Comparison of ENCODE assay signal across 16 cellular contexts in genomic region chr7:142461437-142461836, GRCh38.
DNase-seq lines count a peak whose midpoint lies in the region; ATAC-seq and TF ChIP-seq lines count a peak whose summit lies in the region.
"Had no signal": no experiment of that assay in that cellular context is flagged by ENCODE, and none has a peak within 500 bp of the region (broad histone marks: within the 10 kb centered on the region; RNA-seq: fewer than 3 reads in every experiment).

No MANE protein-coding gene starts in this region.

- TF ChIP-seq CTCF in fibroblast of mammary gland (conservative IDR thresholded peaks at IDR 0.05; ENCODE audit: control insufficient read depth, insufficient read depth, low read depth, low read length) (no peak), GM13977 (IDR thresholded peaks at IDR 0.05; ENCODE audit: extremely low read depth, insufficient read depth, missing control alignments) (no peak)

- in situ Hi-C loops in GM13977 (cut with MboI; ENCODE audit: low pct_unique_long_range_greater_than_20kb, low sequenced_read_pairs, unreplicated experiment): no loop called here

- ATAC-seq in stimulated activated naive CD8-positive, alpha-beta T cell treated with anti-CD3 and anti-CD28 coated beads, Interleukin-15, Interleukin-2, amounts not matched to agents 100 U/mL and 50 U/mL, for 24 hours: no peak
- ATAC-seq: K562; stimulated activated memory B cell treated with anti-CD40 and anti-IgM and Interleukin-4, amounts not matched to agents 10 μg/mL and 1 μg/mL and 100 μg/mL, for 72 hours had no signal

- H3K4me3 ChIP-seq in fibroblast of mammary gland (ENCODE audit: control insufficient read depth, low read depth, low read length): no peak overlapping the region
- H3K4me3 ChIP-seq: K562 had no signal

- no peak for DNase-seq in stimulated activated naive CD8-positive, alpha-beta T cell treated with anti-CD3 and anti-CD28 coated beads, Interleukin-15, Interleukin-2, amounts not matched to agents 100 U/mL and 50 U/mL, for 24 hours
- DNase-seq in activated T-helper 1 cell treated with anti-CD3 and anti-CD28 coated beads, Interleukin-12 subunit alpha, Interleukin-12 subunit beta, Interleukin-2, Interleukin-4 antibody, amounts not matched to agents 30 ng/mL and 10 ng/mL and 1 ng/mL, durations not matched to agents 14 hours and 24 hours and 36 hours (ENCODE audit: low spot score): no peak
- DNase-seq in fibroblast of mammary gland (ENCODE audit: low read depth) (peak; percentile 92), stromal cell of bone marrow (ENCODE audit: low read depth) (peak; percentile 83), NOMO-1 treated with DMSO at 0.1 percent for 48 hours (lab: John Stamatoyannopoulos, UW; ENCODE audit: unreplicated experiment) (no peak), UCSD-AML1 (lab: John Stamatoyannopoulos, UW; ENCODE audit: unreplicated experiment) (no peak), GM13977 (ENCODE audit: low spot score) (no peak)
- DNase-seq: activated CD4-positive, alpha-beta T cell treated with anti-CD3 and anti-CD28 coated beads, Interleukin-2, amount 50 U/mL, for 1 hour; effector CD4-positive, alpha-beta T cell; stimulated activated CD4-positive, alpha-beta T cell treated with anti-CD3 and anti-CD28 coated beads, Interleukin-2, amount 100 ng/mL, for 24 hours; SW 1271 had no signal

- H3K36me3 Mint-ChIP-seq in stimulated activated naive CD8-positive, alpha-beta T cell treated with anti-CD3 and anti-CD28 coated beads, Interleukin-15, Interleukin-2, amounts not matched to agents 100 ng/mL and 50 ng/mL, for 24 hours (ENCODE audit: low read depth): no peaks in the 10 kb centered on the region
- H3K36me3 Mint-ChIP-seq in activated T-helper 1 cell treated with anti-CD3 and anti-CD28 coated beads, Interleukin-12 subunit alpha, Interleukin-12 subunit beta, Interleukin-2, Interleukin-4 antibody, amounts not matched to agents 30 ng/mL and 10 ng/mL and 1 ng/mL, durations not matched to agents 14 hours and 24 hours and 36 hours (ENCODE audit: low read depth): no peaks in the 10 kb centered on the region
- H3K36me3 Mint-ChIP-seq: memory B cell; stimulated activated memory B cell treated with anti-CD40 and anti-IgM and Interleukin-4, amounts not matched to agents 10 μg/mL and 1 μg/mL and 100 μg/mL, for 72 hours had no signal

- H3K4me1 Mint-ChIP-seq in stimulated activated naive CD8-positive, alpha-beta T cell treated with anti-CD3 and anti-CD28 coated beads, Interleukin-15, Interleukin-2, amounts not matched to agents 100 ng/mL and 50 ng/mL, for 24 hours (ENCODE audit: low read depth): peaks cover 43% of the 10 kb centered on the region
- peaks cover 44% of the 10 kb centered on the region for H3K4me1 Mint-ChIP-seq in activated T-helper 1 cell treated with anti-CD3 and anti-CD28 coated beads, Interleukin-12 subunit alpha, Interleukin-12 subunit beta, Interleukin-2, Interleukin-4 antibody, amounts not matched to agents 30 ng/mL and 10 ng/mL and 1 ng/mL, durations not matched to agents 14 hours and 24 hours and 36 hours (ENCODE audit: low read depth)
- H3K4me1 Mint-ChIP-seq: B cell had no signal

- peak overlapping the region; percentile 4 for H3K4me3 Mint-ChIP-seq in stimulated activated naive CD8-positive, alpha-beta T cell treated with anti-CD3 and anti-CD28 coated beads, Interleukin-15, Interleukin-2, amounts not matched to agents 100 ng/mL and 50 ng/mL, for 24 hours
- peak overlapping the region; percentile 58 for H3K4me3 Mint-ChIP-seq in activated T-helper 1 cell treated with anti-CD3 and anti-CD28 coated beads, Interleukin-12 subunit alpha, Interleukin-12 subunit beta, Interleukin-2, Interleukin-4 antibody, amounts not matched to agents 30 ng/mL and 10 ng/mL and 1 ng/mL, durations not matched to agents 14 hours and 24 hours and 36 hours
- H3K4me3 Mint-ChIP-seq: B cell; memory B cell; stimulated activated memory B cell treated with anti-CD40 and anti-IgM and Interleukin-4, amounts not matched to agents 10 μg/mL and 1 μg/mL and 100 μg/mL, for 72 hours had no signal

- peak overlapping the region; percentile 70 for H3K27ac Mint-ChIP-seq in stimulated activated naive CD8-positive, alpha-beta T cell treated with anti-CD3 and anti-CD28 coated beads, Interleukin-15, Interleukin-2, amounts not matched to agents 100 ng/mL and 50 ng/mL, for 24 hours
- H3K27ac Mint-ChIP-seq in activated T-helper 1 cell treated with anti-CD3 and anti-CD28 coated beads, Interleukin-12 subunit alpha, Interleukin-12 subunit beta, Interleukin-2, Interleukin-4 antibody, amounts not matched to agents 30 ng/mL and 10 ng/mL and 1 ng/mL, durations not matched to agents 14 hours and 24 hours and 36 hours: no peak overlapping the region
- H3K27ac Mint-ChIP-seq: B cell; memory B cell; stimulated activated memory B cell treated with anti-CD40 and anti-IgM and Interleukin-4, amounts not matched to agents 10 μg/mL and 1 μg/mL and 100 μg/mL, for 72 hours had no signal

- H3K27me3 Mint-ChIP-seq in stimulated activated naive CD8-positive, alpha-beta T cell treated with anti-CD3 and anti-CD28 coated beads, Interleukin-15, Interleukin-2, amounts not matched to agents 100 ng/mL and 50 ng/mL, for 24 hours: no peaks in the 10 kb centered on the region
- H3K27me3 Mint-ChIP-seq in activated T-helper 1 cell treated with anti-CD3 and anti-CD28 coated beads, Interleukin-12 subunit alpha, Interleukin-12 subunit beta, Interleukin-2, Interleukin-4 antibody, amounts not matched to agents 30 ng/mL and 10 ng/mL and 1 ng/mL, durations not matched to agents 14 hours and 24 hours and 36 hours (ENCODE audit: insufficient read depth): peaks cover 9% of the 10 kb centered on the region

- intact Hi-C loops in activated T-helper 1 cell treated with anti-CD3 and anti-CD28 coated beads, Interleukin-12 subunit alpha, Interleukin-12 subunit beta, Interleukin-2, Interleukin-4 antibody, amounts not matched to agents 30 ng/mL and 10 ng/mL and 1 ng/mL, durations not matched to agents 14 hours and 24 hours and 36 hours (cut with micrococcal nuclease): no loop called here

- H3K9me3 Mint-ChIP-seq in stimulated activated naive CD8-positive, alpha-beta T cell treated with anti-CD3 and anti-CD28 coated beads, Interleukin-15, Interleukin-2, amounts not matched to agents 100 ng/mL and 50 ng/mL, for 24 hours: no peaks in the 10 kb centered on the region
- H3K9me3 Mint-ChIP-seq in activated T-helper 1 cell treated with anti-CD3 and anti-CD28 coated beads, Interleukin-12 subunit alpha, Interleukin-12 subunit beta, Interleukin-2, Interleukin-4 antibody, amounts not matched to agents 30 ng/mL and 10 ng/mL and 1 ng/mL, durations not matched to agents 14 hours and 24 hours and 36 hours: no peaks in the 10 kb centered on the region
- H3K9me3 Mint-ChIP-seq: memory B cell; stimulated activated memory B cell treated with anti-CD40 and anti-IgM and Interleukin-4, amounts not matched to agents 10 μg/mL and 1 μg/mL and 100 μg/mL, for 72 hours had no signal

Comparison
In these comparisons a context has a peak if more than half of its experiments do, and no peak if none do; other contexts are left out.
1. DNase-seq: peak in fibroblast of mammary gland (single experiment) and stromal cell of bone marrow (single experiment); none in stimulated activated naive CD8-positive, alpha-beta T cell treated with anti-CD3 and anti-CD28 coated beads, Interleukin-15, Interleukin-2, amounts not matched to agents 100 U/mL and 50 U/mL, for 24 hours (single experiment), activated T-helper 1 cell treated with anti-CD3 and anti-CD28 coated beads, Interleukin-12 subunit alpha, Interleukin-12 subunit beta, Interleukin-2, Interleukin-4 antibody, amounts not matched to agents 30 ng/mL and 10 ng/mL and 1 ng/mL, durations not matched to agents 14 hours and 24 hours and 36 hours (single experiment), NOMO-1 treated with DMSO at 0.1 percent for 48 hours (single experiment), UCSD-AML1 (single experiment) and GM13977 (single experiment).